19 cellular contexts compared by ENCODE assay signal in the genomic region with DNA sequence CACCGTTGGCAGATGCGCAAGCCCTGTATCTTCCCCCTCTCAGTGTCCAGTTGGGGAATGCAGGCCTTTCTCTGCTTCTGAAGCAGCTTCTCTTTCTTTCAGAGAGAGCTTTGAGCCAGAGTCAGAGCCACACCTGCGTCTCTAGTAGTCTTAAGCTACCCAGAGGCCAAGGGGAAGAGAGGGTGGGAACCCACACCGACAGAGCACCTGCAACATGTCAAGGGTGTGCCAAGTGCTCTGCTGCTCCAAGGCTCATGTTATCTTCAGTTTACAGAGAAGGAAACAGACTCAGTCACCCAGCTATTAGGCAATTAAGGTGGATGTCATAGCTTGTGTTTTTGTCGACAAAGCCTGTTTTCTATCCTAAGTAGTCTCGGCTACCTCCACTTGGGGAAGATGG. TPM values are rescaled to one million over a fixed set of nuclear protein-coding genes. Genes with fewer than 3 reads are reported as not detected.
DNase-seq lines count a peak whose midpoint lies in the region; ATAC-seq and TF ChIP-seq lines count a peak whose summit lies in the region.
"Had no signal": no experiment of that assay in that cellular context is flagged by ENCODE, and none has a peak within 500 bp of the region (broad histone marks: within the 10 kb centered on the region; RNA-seq: fewer than 3 reads in every experiment).

No MANE protein-coding gene starts in this region.

- H3K27me3 Mint-ChIP-seq in CD4-positive, alpha-beta T cell, result no peaks in the 10 kb centered on the region

- peaks cover 0 to 4% of the 10 kb centered on the region in 2 donors for H3K4me1 ChIP-seq in muscle layer of duodenum (ENCODE audit: control insufficient read depth in 1 of 2, insufficient read depth in 2 of 2, low read length in 2 of 2)

- H3K27ac Mint-ChIP-seq in CD4-positive, alpha-beta T cell, result peak overlapping the region; percentile 66
- H3K27ac Mint-ChIP-seq: type B pancreatic cell had no signal

- intact Hi-C loops in CD4-positive, alpha-beta T cell (cut with DNase I, micrococcal nuclease), result no loop called here

- DNase-seq in NOMO-1 treated with DMSO at 0.1 percent for 48 hours (lab: John Stamatoyannopoulos, UW; ENCODE audit: unreplicated experiment), result peak; percentile 2
- no peak for DNase-seq in NOMO-1 treated with dmso at 0.1 percent for 144 hours (lab: John Stamatoyannopoulos, UW; ENCODE audit: unreplicated experiment)
- no peak for DNase-seq in CD4-positive, alpha-beta T cell
- DNase-seq in cardiac fibroblast (ENCODE audit: low read depth in 2 of 2), result peak; percentile 5 to 17
- DNase-seq: activated gamma-delta T cell, COR-L47, dermis blood vessel endothelial cell, heart right ventricle, kidney, NCI-H1092 treated with DMSO at 0.1 percent for 48 hours, NCI-H2171 had no signal

- H3K27me3 ChIP-seq in CD4-positive, alpha-beta T cell (ENCODE audit: control insufficient read depth, insufficient read depth, low read length), result no peaks in the 10 kb centered on the region
- H3K27me3 ChIP-seq in muscle layer of duodenum (ENCODE audit: low read depth, low read length), result no peaks in the 10 kb centered on the region

- no peaks in the 10 kb centered on the region for H3K36me3 ChIP-seq in muscle layer of duodenum (ENCODE audit: control insufficient read depth in 1 of 2, insufficient read depth in 2 of 2, low read length in 2 of 2)
- H3K36me3 ChIP-seq: heart right ventricle had no signal

- H3K4me3 Mint-ChIP-seq in CD4-positive, alpha-beta T cell, result peak overlapping the region; percentile 58
- H3K4me3 Mint-ChIP-seq: type B pancreatic cell had no signal

- H3K27ac ChIP-seq in CD4-positive, alpha-beta T cell (ENCODE audit: low read depth, low read length), result no peak overlapping the region
- H3K27ac ChIP-seq in muscle layer of duodenum (ENCODE audit: low read length), result peak overlapping the region; percentile 16

- CTCF ChIA-PET in CD4-positive, alpha-beta T cell (lab: Charles Lee), result no interaction called here

- H3K4me3 ChIP-seq in cardiac fibroblast (replicated peaks in 1 of 2; ENCODE audit: low read depth in 2 of 2, low read length in 2 of 2) (no peak overlapping the region), muscle layer of duodenum (ENCODE audit: low read depth in 1 of 2, low read length in 2 of 2) (no peak overlapping the region)
- H3K4me3 ChIP-seq: GM12878, heart right ventricle had no signal

- H3K9me3 ChIP-seq in CD4-positive, alpha-beta T cell (ENCODE audit: control insufficient read depth, low read length), result no peaks in the 10 kb centered on the region
- H3K9me3 ChIP-seq in muscle layer of duodenum (ENCODE audit: control insufficient read depth in 1 of 2, low read length in 2 of 2), result no peaks in the 10 kb centered on the region
- H3K9me3 ChIP-seq: heart right ventricle had no signal

- no peaks in the 10 kb centered on the region for H3K9me3 Mint-ChIP-seq in CD4-positive, alpha-beta T cell
- H3K9me3 Mint-ChIP-seq: type B pancreatic cell had no signal

- peaks cover 25% of the 10 kb centered on the region for H3K4me1 Mint-ChIP-seq in CD4-positive, alpha-beta T cell (ENCODE audit: low read depth)

- TF ChIP-seq CTCF in CD4-positive, alpha-beta T cell (IDR thresholded peaks at IDR 0.05), result no peak
- TF ChIP-seq CTCF in cardiac fibroblast (IDR thresholded peaks at IDR 0.05; ENCODE audit: low read depth, low read length), result no peak

- POLR2A ChIA-PET in CD4-positive, alpha-beta T cell (lab: Charles Lee), result interaction anchor here (0.9 kb wide), 1 partner anchor 112 kb away, joined by 5 read pairs; a partner anchor contains a TSS

- H3K36me3 Mint-ChIP-seq in CD4-positive, alpha-beta T cell (ENCODE audit: low read depth), result no peaks in the 10 kb centered on the region
- H3K36me3 Mint-ChIP-seq: type B pancreatic cell had no signal

- peak; percentile 74 for ATAC-seq in CD4-positive, alpha-beta T cell (ENCODE audit: poor library complexity)
- no peak for ATAC-seq in HG02588 (IDR thresholded peaks at IDR 0.05; ENCODE audit: unreplicated experiment)
- ATAC-seq in GM18907 (IDR thresholded peaks at IDR 0.05; ENCODE audit: unreplicated experiment), result no peak
- ATAC-seq in HG03025 (IDR thresholded peaks at IDR 0.05; ENCODE audit: low FRiP score, unreplicated experiment), result no peak
- ATAC-seq: GM12878, HCT116, heart right ventricle had no signal

RNA-seq across cellular contexts. Expression of a gene that starts 22.7 kb away (rescaled TPM):
- total RNA-seq in CD4-positive, alpha-beta T cell, result 1 to 10 TPM; 5.6 to 8.3 TPM
- total RNA-seq: GM12878, SK-MEL-5 had no signal

RNA-seq across cellular contexts. Expression of a gene that starts 36.4 kb away (rescaled TPM):
- total RNA-seq in CD4-positive, alpha-beta T cell, result 10 to 100 TPM; 12.8 to 15.7 TPM

Comparison
In these comparisons a context has a peak if more than half of its experiments do, and no peak if none do; other contexts are left out.
1. DNase-seq: peak in NOMO-1 treated with DMSO at 0.1 percent for 48 hours (single experiment) and cardiac fibroblast (2 of 2); none in NOMO-1 treated with dmso at 0.1 percent for 144 hours (single experiment) and CD4-positive, alpha-beta T cell (0 of 10).